Comparison of ENCODE assay signal across 19 cellular contexts in genomic region chrX:38426785-38427184, GRCh38.
DNase-seq lines count a peak whose midpoint lies in the region; ATAC-seq and TF ChIP-seq lines count a peak whose summit lies in the region.
"Had no signal": no experiment of that assay in that cellular context is flagged by ENCODE, and none has a peak within 500 bp of the region (broad histone marks: within the 10 kb centered on the region; RNA-seq: fewer than 3 reads in every experiment).

No MANE protein-coding gene starts in this region.

- no peak overlapping the region for H3K4me3 ChIP-seq in stomach
- H3K4me3 ChIP-seq: lower lobe of right lung, tibial artery had no signal

- H3K27me3 ChIP-seq in foreskin keratinocyte (no peaks in the 10 kb centered on the region), stomach (peaks cover 0 to 3% (median 0%) of the 10 kb centered on the region in 3 donors)
- H3K27me3 ChIP-seq: tibial artery had no signal

- ATAC-seq in foreskin keratinocyte = no peak
- no peak for ATAC-seq in HG02571 (IDR thresholded peaks at IDR 0.05; ENCODE audit: unreplicated experiment)
- ATAC-seq: activated CD8-positive, alpha-beta memory T cell treated with anti-CD3 and anti-CD28 coated beads, Interleukin-2, amount 10 ng/mL, durations not matched to agents 7 days and 5 days; lower lobe of right lung; Panc1; T-cell had no signal

- TF ChIP-seq EP300 in stomach (IDR thresholded peaks at IDR 0.05) = no peak

- no peak for TF ChIP-seq CTCF in foreskin keratinocyte (conservative IDR thresholded peaks at IDR 0.05)
- no peak for TF ChIP-seq CTCF in stomach (IDR thresholded peaks at IDR 0.05)

- intact Hi-C loops in stomach (cut with DNase I; ENCODE audit: low total_unique reads) = no loop called here

- no peak for TF ChIP-seq POLR2A in stomach (IDR thresholded peaks at IDR 0.05)

- DNase-seq in DMS 273 (lab: John Stamatoyannopoulos, UW; ENCODE audit: unreplicated experiment) (peak; percentile 50), DMS 273 treated with DMSO at 0.1 percent for 48 hours (lab: John Stamatoyannopoulos, UW) (no peak), MV-4-11 (lab: John Stamatoyannopoulos, UW) (peak; percentile 16), RPMI8226 (peak; percentile 78), foreskin keratinocyte (peak; percentile 17 to 36), medulla oblongata (ENCODE audit: extremely low spot score) (no peak), stomach (no peak)
- DNase-seq: activated B cell treated with CpG ODN at 0.5 μM for 24 hours; activated CD8-positive, alpha-beta memory T cell treated with anti-CD3 and anti-CD28 coated beads, Interleukin-2, amount 10 ng/mL, durations not matched to agents 7 days and 5 days; activated gamma-delta T cell treated with Interleukin-2 at 50 U/mL for 16 hours; CD4-positive, CD25-positive, alpha-beta regulatory T cell; GF-D8; lower lobe of right lung; NCI-H2107; T-cell; tibial artery had no signal

- H3K27ac ChIP-seq in foreskin keratinocyte (no peak overlapping the region), stomach (no peak overlapping the region)
- H3K27ac ChIP-seq: 22Rv1, lower lobe of right lung, tibial artery had no signal

- H3K9me3 ChIP-seq in stomach = no peaks in the 10 kb centered on the region
- H3K9me3 ChIP-seq: lower lobe of right lung, tibial artery had no signal

- H3K4me1 ChIP-seq in foreskin keratinocyte (no peaks in the 10 kb centered on the region), stomach (no peaks in the 10 kb centered on the region)
- H3K4me1 ChIP-seq: lower lobe of right lung, tibial artery had no signal

- no peaks in the 10 kb centered on the region for H3K36me3 ChIP-seq in stomach
- H3K36me3 ChIP-seq: lower lobe of right lung, tibial artery had no signal

Comparison
In these comparisons a context has a peak if more than half of its experiments do, and no peak if none do; other contexts are left out.
1. DNase-seq: peak in DMS 273 (single experiment), MV-4-11 (single experiment), RPMI8226 (single experiment) and foreskin keratinocyte (2 of 2); none in DMS 273 treated with DMSO at 0.1 percent for 48 hours (single experiment), medulla oblongata (single experiment) and stomach (single experiment).